22 cellular contexts compared by ENCODE assay signal in genomic region chr1:159483501-159483900, GRCh38.
"Had no signal": no experiment of that assay in that cellular context is flagged by ENCODE, and none has a peak within 500 bp of the region (broad histone marks: within the 10 kb centered on the region; RNA-seq: fewer than 3 reads in every experiment).

No MANE protein-coding gene starts in this region.

- H3K4me3 ChIP-seq: left ventricle myocardium inferior, lung, mucosa of descending colon, ovary, right atrium auricular region, right lobe of liver, skin epidermis, stomach, testis, thyroid gland, transverse colon, upper lobe of left lung, vagina had no signal

- DNase-seq: islet precursor cell; left ventricle myocardium inferior; midbrain; mucosa of descending colon; naive thymus-derived CD4-positive, alpha-beta T cell; ovary; right lobe of liver; stimulated activated CD4-positive, alpha-beta T cell treated with anti-CD3 and anti-CD28 coated beads, Interleukin-12 subunit alpha, Interleukin-12 subunit beta, amount 100 ng/mL, for 4 hours; stimulated activated CD4-positive, alpha-beta T cell treated with anti-CD3 and anti-CD28 coated beads, Interleukin-15, amount 100 ng/mL, for 24 hours; stimulated activated CD4-positive, alpha-beta T cell treated with anti-CD3 and anti-CD28 coated beads, Interleukin-2, amount 100 ng/mL, for 24 hours; stimulated activated CD4-positive, alpha-beta T cell treated with anti-CD3 and anti-CD28 coated beads, Interleukin-4, amount 100 ng/mL, for 1 hour; stimulated activated naive B cell treated with anti-CD40 and anti-IgM and Interleukin-4, amounts not matched to agents 10 μg/mL and 1 μg/mL and 100 μg/mL, for 72 hours; stimulated activated naive CD8-positive, alpha-beta T cell treated with anti-CD3 and anti-CD28 coated beads, Interleukin-15, Interleukin-2, amounts not matched to agents 100 U/mL and 50 U/mL, for 24 hours; stomach; testis; thyroid gland; transverse colon; upper lobe of left lung had no signal
